ENCODE assay signal across 13 cellular contexts in genomic region chr6:35586542-35586941, GRCh38.
DNase-seq lines count a peak whose midpoint lies in the region; ATAC-seq and TF ChIP-seq lines count a peak whose summit lies in the region.
"Had no signal": no experiment of that assay in that cellular context is flagged by ENCODE, and none has a peak within 500 bp of the region (broad histone marks: within the 10 kb centered on the region; RNA-seq: fewer than 3 reads in every experiment).

No MANE protein-coding gene starts in this region.

- no peak for ATAC-seq in HG03521 (IDR thresholded peaks at IDR 0.05; ENCODE audit: unreplicated experiment)
- ATAC-seq: left lung had no signal

- peak overlapping the region; percentile 17 for H3K4me3 Mint-ChIP-seq in MCF 10A (ENCODE audit: unreplicated experiment)

- POLR2A ChIA-PET in MCF 10A (lab: Yijun Ruan, JAX): interaction anchor here (0.7 to 7.5 kb wide), 3 partner anchors 13 to 39 kb away, joined by 3 to 169 read pairs (median 11); no protein-coding TSS in a partner anchor

- no peak for TF ChIP-seq POLR2A in prostate gland (IDR thresholded peaks at IDR 0.05)

- H3K27ac ChIP-seq in 22Rv1 (peak overlapping the region; percentile 45), prostate gland (peak overlapping the region; percentile 70 to 84)
- H3K27ac ChIP-seq: hepatocyte had no signal

- H3K27me3 Mint-ChIP-seq in MCF 10A (ENCODE audit: insufficient read depth, unreplicated experiment): no peaks in the 10 kb centered on the region

- intact Hi-C loops in MCF 10A (cut with micrococcal nuclease): loop anchor here (10.0 kb wide), 1 partner anchor 292 kb away; the partner anchor contains the start of gene DEF6
- intact Hi-C loops in prostate gland (cut with DNase I): loop anchor here (5.0 kb wide), 1 partner anchor 101 kb away; the partner anchor contains the start of gene FKBP5

- peaks cover 56% of the 10 kb centered on the region for H3K4me1 Mint-ChIP-seq in MCF 10A (ENCODE audit: insufficient read depth, unreplicated experiment)

- peaks cover 16% of the 10 kb centered on the region for H3K4me1 ChIP-seq in prostate gland (replicated peaks)

- no peaks in the 10 kb centered on the region for H3K9me3 Mint-ChIP-seq in MCF 10A (ENCODE audit: unreplicated experiment)

- no peaks in the 10 kb centered on the region for H3K27me3 ChIP-seq in prostate gland (replicated peaks; ENCODE audit: insufficient read depth)
- H3K27me3 ChIP-seq: BLaER1 treated with 17β-estradiol and CSF1 and Interleukin-3, amounts not matched to agents 10 nM and 100 nM; hepatocyte; left lung had no signal

- CTCF ChIA-PET in MCF 10A (lab: Yijun Ruan, JAX): interaction anchor here (0.6 to 1.4 kb wide), 3 partner anchors 15 to 147 kb away, joined by 3 to 7 read pairs (median 6); partner anchors contain the start of gene FKBP5

- TF ChIP-seq CTCF in 22Rv1 (IDR thresholded peaks at IDR 0.05) (no peak), MCF 10A (IDR thresholded peaks at IDR 0.05; ENCODE audit: unreplicated experiment) (no peak), prostate gland (IDR thresholded peaks at IDR 0.05) (no peak)

- no peaks in the 10 kb centered on the region for H3K9me3 ChIP-seq in prostate gland
- H3K9me3 ChIP-seq: BLaER1 treated with 17β-estradiol and CSF1 and Interleukin-3, amounts not matched to agents 10 nM and 100 nM; left lung had no signal

- no peak overlapping the region for H3K4me3 ChIP-seq in prostate gland
- H3K4me3 ChIP-seq: BLaER1 treated with 17β-estradiol and CSF1 and Interleukin-3, amounts not matched to agents 10 nM and 100 nM; hepatocyte; left lung had no signal

- H3K27ac Mint-ChIP-seq in MCF 10A (ENCODE audit: low read depth, unreplicated experiment): peak overlapping the region; percentile 64

- peaks cover 100% of the 10 kb centered on the region for H3K36me3 Mint-ChIP-seq in MCF 10A (ENCODE audit: insufficient read depth, unreplicated experiment)

- BruUV-seq in MCF 10A (replicated peaks; lab: Mats Ljungman, UMichigan): no TSS peak

- H3K36me3 ChIP-seq in prostate gland: peaks cover 0 to 9% of the 10 kb centered on the region in 2 donors

- peak; percentile 26 for DNase-seq in EL
- DNase-seq in MCF 10A (ENCODE audit: unreplicated experiment): no peak
- no peak for DNase-seq in prostate gland (ENCODE audit: low spot score)
- no peak for DNase-seq in NCI-H146 (lab: John Stamatoyannopoulos, UW)
- no peak for DNase-seq in GOT3 (lab: John Stamatoyannopoulos, UW)
- DNase-seq in hippocampal formation (lab: John Stamatoyannopoulos, UW): no peak
- DNase-seq: KG1; left lung; stimulated activated CD4-positive, alpha-beta T cell treated with anti-CD3 and anti-CD28 coated beads, Interleukin-15, amount 100 ng/mL, for 24 hours had no signal
